1 cellular context compared by ENCODE assay signal in genomic region chr10:84139126-84140035, GRCh38.
A peak's percentile ranks its signal among the peaks of the same experiment; 100 is the strongest.
TF ChIP-seq lines count a peak whose summit lies in the region.

A gene with protein sequence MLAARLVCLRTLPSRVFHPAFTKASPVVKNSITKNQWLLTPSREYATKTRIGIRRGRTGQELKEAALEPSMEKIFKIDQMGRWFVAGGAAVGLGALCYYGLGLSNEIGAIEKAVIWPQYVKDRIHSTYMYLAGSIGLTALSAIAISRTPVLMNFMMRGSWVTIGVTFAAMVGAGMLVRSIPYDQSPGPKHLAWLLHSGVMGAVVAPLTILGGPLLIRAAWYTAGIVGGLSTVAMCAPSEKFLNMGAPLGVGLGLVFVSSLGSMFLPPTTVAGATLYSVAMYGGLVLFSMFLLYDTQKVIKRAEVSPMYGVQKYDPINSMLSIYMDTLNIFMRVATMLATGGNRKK (plus strand): TSS chr10:84139509. CDS start chr10:84141501, 1,992 bp downstream.

TF ChIP-seq in HepG2, 621 proteins besides CTCF, POLR2A, EP300 and RAD21 (continued from another document and continues in another):
- TF ChIP-seq ZNF142 (CRISPR knock-in tag; IDR thresholded peaks at IDR 0.05) (peak; percentile 72; the same call in 1 of the 2 replicates), CAMTA2 (CRISPR knock-in tag; IDR thresholded peaks at IDR 0.05; ENCODE audit: borderline replicate concordance) (peak; percentile 73; the same call in 1 of the 2 replicates), PREB (CRISPR knock-in tag; IDR thresholded peaks at IDR 0.05) (no peak), SRSF4 (IDR thresholded peaks at IDR 0.05; ENCODE audit: low read depth, low read length, poor library complexity, severe bottlenecking) (no peak), FOXC1 (CRISPR knock-in tag; IDR thresholded peaks at IDR 0.05; ENCODE audit: borderline replicate concordance) (peak; percentile 80; the same call in 1 of the 2 replicates), GZF1 (CRISPR knock-in tag; IDR thresholded peaks at IDR 0.05) (no peak), ZC3H4 (CRISPR knock-in tag; IDR thresholded peaks at IDR 0.05; ENCODE audit: borderline replicate concordance) (no peak), ATM (IDR thresholded peaks at IDR 0.05; ENCODE audit: borderline replicate concordance) (no peak), ZNF841 (CRISPR knock-in tag; IDR thresholded peaks at IDR 0.05; ENCODE audit: borderline replicate concordance) (no peak), ZNF879 (CRISPR knock-in tag; IDR thresholded peaks at IDR 0.05) (no peak), HMG20B (CRISPR knock-in tag; conservative IDR thresholded peaks at IDR 0.05) (no peak), ZNF263 (CRISPR knock-in tag; IDR thresholded peaks at IDR 0.05) (peak; percentile 24; the same call in 1 of the 2 replicates), MLXIP (CRISPR knock-in tag; IDR thresholded peaks at IDR 0.05; ENCODE audit: borderline replicate concordance) (no peak; the same call in 1 of the 2 replicates), JDP2 (CRISPR knock-in tag; IDR thresholded peaks at IDR 0.05; ENCODE audit: borderline replicate concordance) (peak; percentile 24; the same call in 1 of the 2 replicates), ZKSCAN1 (IDR thresholded peaks at IDR 0.05; ENCODE audit: low read length) (no peak), PRPF4 (IDR thresholded peaks at IDR 0.05; ENCODE audit: low read depth, low read length, poor library complexity, severe bottlenecking) (no peak), ELK4 (CRISPR knock-in tag; IDR thresholded peaks at IDR 0.05; ENCODE audit: borderline replicate concordance) (no peak), ZNF460 (CRISPR knock-in tag; IDR thresholded peaks at IDR 0.05; ENCODE audit: borderline replicate concordance) (no peak; the same call in 1 of the 2 replicates), NR2F1 (CRISPR knock-in tag; IDR thresholded peaks at IDR 0.05) (0 out of 4 replicates have a peak, but pooled peaks of 1 of the 2 experiments have one; percentile 38), RELA (CRISPR knock-in tag; IDR thresholded peaks at IDR 0.05) (no peak), ZBTB20 (CRISPR knock-in tag; IDR thresholded peaks at IDR 0.05; ENCODE audit: borderline replicate concordance, low read depth) (no peak), ZNF512 (CRISPR knock-in tag; IDR thresholded peaks at IDR 0.05) (peak; percentile 75; the same call in 1 of the 2 replicates), TGIF2 (CRISPR knock-in tag; IDR thresholded peaks at IDR 0.05) (peak; percentile 93), ZNF839 (CRISPR knock-in tag; IDR thresholded peaks at IDR 0.05; ENCODE audit: borderline replicate concordance) (peak; percentile 87; the same call in 1 of the 2 replicates), TCF7 (IDR thresholded peaks at IDR 0.05; ENCODE audit: low read depth) (no peak), CERS6 (CRISPR knock-in tag; IDR thresholded peaks at IDR 0.05) (0 out of 2 replicates have a peak, but pooled peaks have one; percentile 35), HOXA7 (CRISPR knock-in tag; IDR thresholded peaks at IDR 0.05) (no peak), MIER3 (CRISPR knock-in tag; IDR thresholded peaks at IDR 0.05; ENCODE audit: borderline replicate concordance) (0 out of 2 replicates have a peak, but pooled peaks have one; percentile 17)
- TF ChIP-seq, protein P1, sequence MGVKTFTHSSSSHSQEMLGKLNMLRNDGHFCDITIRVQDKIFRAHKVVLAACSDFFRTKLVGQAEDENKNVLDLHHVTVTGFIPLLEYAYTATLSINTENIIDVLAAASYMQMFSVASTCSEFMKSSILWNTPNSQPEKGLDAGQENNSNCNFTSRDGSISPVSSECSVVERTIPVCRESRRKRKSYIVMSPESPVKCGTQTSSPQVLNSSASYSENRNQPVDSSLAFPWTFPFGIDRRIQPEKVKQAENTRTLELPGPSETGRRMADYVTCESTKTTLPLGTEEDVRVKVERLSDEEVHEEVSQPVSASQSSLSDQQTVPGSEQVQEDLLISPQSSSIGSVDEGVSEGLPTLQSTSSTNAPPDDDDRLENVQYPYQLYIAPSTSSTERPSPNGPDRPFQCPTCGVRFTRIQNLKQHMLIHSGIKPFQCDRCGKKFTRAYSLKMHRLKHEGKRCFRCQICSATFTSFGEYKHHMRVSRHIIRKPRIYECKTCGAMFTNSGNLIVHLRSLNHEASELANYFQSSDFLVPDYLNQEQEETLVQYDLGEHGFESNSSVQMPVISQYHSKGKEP (CRISPR knock-in tag; IDR thresholded peaks at IDR 0.05) = no peak
- TF ChIP-seq, protein P2, sequence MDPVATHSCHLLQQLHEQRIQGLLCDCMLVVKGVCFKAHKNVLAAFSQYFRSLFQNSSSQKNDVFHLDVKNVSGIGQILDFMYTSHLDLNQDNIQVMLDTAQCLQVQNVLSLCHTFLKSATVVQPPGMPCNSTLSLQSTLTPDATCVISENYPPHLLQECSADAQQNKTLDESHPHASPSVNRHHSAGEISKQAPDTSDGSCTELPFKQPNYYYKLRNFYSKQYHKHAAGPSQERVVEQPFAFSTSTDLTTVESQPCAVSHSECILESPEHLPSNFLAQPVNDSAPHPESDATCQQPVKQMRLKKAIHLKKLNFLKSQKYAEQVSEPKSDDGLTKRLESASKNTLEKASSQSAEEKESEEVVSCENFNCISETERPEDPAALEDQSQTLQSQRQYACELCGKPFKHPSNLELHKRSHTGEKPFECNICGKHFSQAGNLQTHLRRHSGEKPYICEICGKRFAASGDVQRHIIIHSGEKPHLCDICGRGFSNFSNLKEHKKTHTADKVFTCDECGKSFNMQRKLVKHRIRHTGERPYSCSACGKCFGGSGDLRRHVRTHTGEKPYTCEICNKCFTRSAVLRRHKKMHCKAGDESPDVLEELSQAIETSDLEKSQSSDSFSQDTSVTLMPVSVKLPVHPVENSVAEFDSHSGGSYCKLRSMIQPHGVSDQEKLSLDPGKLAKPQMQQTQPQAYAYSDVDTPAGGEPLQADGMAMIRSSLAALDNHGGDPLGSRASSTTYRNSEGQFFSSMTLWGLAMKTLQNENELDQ (CRISPR knock-in tag; IDR thresholded peaks at IDR 0.05; ENCODE audit: borderline replicate concordance) = no peak
- TF ChIP-seq, protein P3, sequence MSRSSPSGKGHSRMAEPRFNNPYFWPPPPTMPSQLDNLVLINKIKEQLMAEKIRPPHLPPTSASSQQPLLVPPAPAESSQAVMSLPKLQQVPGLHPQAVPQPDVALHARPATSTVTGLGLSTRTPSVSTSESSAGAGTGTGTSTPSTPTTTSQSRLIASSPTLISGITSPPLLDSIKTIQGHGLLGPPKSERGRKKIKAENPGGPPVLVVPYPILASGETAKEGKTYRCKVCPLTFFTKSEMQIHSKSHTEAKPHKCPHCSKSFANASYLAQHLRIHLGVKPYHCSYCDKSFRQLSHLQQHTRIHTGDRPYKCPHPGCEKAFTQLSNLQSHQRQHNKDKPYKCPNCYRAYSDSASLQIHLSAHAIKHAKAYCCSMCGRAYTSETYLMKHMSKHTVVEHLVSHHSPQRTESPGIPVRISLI (CRISPR knock-in tag; IDR thresholded peaks at IDR 0.05; ENCODE audit: borderline replicate concordance) = no peak
- TF ChIP-seq, protein P4, sequence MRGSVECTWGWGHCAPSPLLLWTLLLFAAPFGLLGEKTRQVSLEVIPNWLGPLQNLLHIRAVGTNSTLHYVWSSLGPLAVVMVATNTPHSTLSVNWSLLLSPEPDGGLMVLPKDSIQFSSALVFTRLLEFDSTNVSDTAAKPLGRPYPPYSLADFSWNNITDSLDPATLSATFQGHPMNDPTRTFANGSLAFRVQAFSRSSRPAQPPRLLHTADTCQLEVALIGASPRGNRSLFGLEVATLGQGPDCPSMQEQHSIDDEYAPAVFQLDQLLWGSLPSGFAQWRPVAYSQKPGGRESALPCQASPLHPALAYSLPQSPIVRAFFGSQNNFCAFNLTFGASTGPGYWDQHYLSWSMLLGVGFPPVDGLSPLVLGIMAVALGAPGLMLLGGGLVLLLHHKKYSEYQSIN (CRISPR knock-in tag; IDR thresholded peaks at IDR 0.05; ENCODE audit: borderline replicate concordance) = no peak
